ENCODE assay signal across 1 cellular context in genomic region chr10:44731271-44731670, GRCh38.
TF ChIP-seq lines count a peak whose summit lies in the region.

No MANE protein-coding gene starts in this region.

TF ChIP-seq in GM23338, 12 proteins besides CTCF, POLR2A, EP300 and RAD21 (continued from another document):
- TF ChIP-seq ETS1 (IDR thresholded peaks at IDR 0.05) (no peak), NANOG (IDR thresholded peaks at IDR 0.05; ENCODE audit: borderline replicate concordance) (no peak)
